Comparison of ENCODE assay signal across 8 cellular contexts in the genomic region with DNA sequence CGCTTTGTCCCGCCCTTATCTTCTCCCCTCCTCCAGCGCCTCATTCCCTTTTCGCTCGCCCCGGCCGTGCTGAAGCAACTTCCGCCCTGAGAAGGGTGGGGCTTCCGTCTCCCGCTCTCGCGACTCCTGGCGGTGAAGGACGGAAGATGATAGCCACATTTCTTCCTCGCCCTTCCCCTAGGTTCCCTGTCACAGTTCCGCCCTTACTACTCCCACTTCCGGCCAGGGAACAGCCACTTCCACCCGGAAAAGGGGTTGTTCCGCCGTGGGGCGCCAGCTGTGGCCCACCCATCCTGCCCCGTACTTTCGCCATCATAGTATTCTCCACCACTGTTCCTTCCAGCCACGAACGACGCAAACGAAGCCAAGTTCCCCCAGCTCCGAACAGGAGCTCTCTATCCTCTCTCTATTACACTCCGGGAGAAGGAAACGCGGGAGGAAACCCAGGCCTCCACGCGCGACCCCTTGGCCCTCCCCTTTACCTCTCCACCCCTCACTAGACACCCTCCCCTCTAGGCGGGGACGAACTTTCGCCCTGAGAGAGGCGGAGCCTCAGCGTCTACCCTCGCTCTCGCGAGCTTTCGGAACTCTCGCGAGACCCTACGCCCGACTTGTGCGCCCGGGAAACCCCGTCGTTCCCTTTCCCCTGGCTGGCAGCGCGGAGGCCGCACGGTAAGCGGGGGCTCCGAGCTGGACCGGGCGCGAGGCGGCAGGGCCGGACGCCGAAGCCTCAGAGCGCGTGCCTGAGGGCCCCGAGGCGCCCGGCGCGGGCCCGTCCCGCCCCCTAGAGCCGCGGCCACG. TPM values are rescaled to one million over a fixed set of nuclear protein-coding genes. Genes with fewer than 3 reads are reported as not detected.
DNase-seq lines count a peak whose midpoint lies in the region; ATAC-seq and FAIRE-seq lines count a peak whose summit lies in the region.

TSS of gene RPS19 (plus strand) at position 638 of the 801 bp plus-strand sequence. CDS start 520 bp downstream, outside the sequence.

- H3K79me2 ChIP-seq in Karpas-422 (ENCODE audit: low read length): peaks cover 44% of the 10 kb centered on the region

- H3K9me3 ChIP-seq in Karpas-422 (ENCODE audit: low read length) (no peaks in the 10 kb centered on the region), muscle layer of duodenum (ENCODE audit: control insufficient read depth in 1 of 2, low read length in 2 of 2) (no peaks in the 10 kb centered on the region)

- no peaks in the 10 kb centered on the region for H3K9me2 ChIP-seq in Karpas-422 (replicated peaks; ENCODE audit: insufficient read depth, low read length)

- FAIRE-seq in RCC 7860 (lab: Jason Lieb, UNC): peak; percentile 86

- H3K4me1 Mint-ChIP-seq in activated T-cell treated with anti-CD3 and anti-CD28 coated beads, Interleukin-2, amount 50 U/mL, for 72 hours (ENCODE audit: low read depth): peaks cover 47% of the 10 kb centered on the region

- peak within 1 kb of the TSS; percentile 91 to 99 for H3K4me3 Mint-ChIP-seq in activated T-cell treated with anti-CD3 and anti-CD28 coated beads, Interleukin-2, amount 50 U/mL, for 72 hours

- peak within 1 kb of the TSS; percentile 98 for H3K27ac Mint-ChIP-seq in activated T-cell treated with anti-CD3 and anti-CD28 coated beads, Interleukin-2, amount 50 U/mL, for 72 hours

- ATAC-seq in GM21825 (IDR thresholded peaks at IDR 0.05; ENCODE audit: unreplicated experiment): peak; percentile 75
- ATAC-seq in activated T-cell treated with anti-CD3 and anti-CD28 coated beads, Interleukin-2, amount 50 U/mL, for 72 hours (replicated peaks in 1 of 2): peak; percentile 89
- peak; percentile 95 for ATAC-seq in esophagus mucosa

- H3K36me3 ChIP-seq in Karpas-422 (ENCODE audit: insufficient read depth, low read length) (peaks cover 43% of the 10 kb centered on the region), muscle layer of duodenum (ENCODE audit: control insufficient read depth in 1 of 2, insufficient read depth in 2 of 2, low read length in 2 of 2) (peaks cover 33 to 38% of the 10 kb centered on the region in 2 donors)

- H4K20me1 ChIP-seq in Karpas-422 (ENCODE audit: insufficient read depth, low read depth, low read length): peaks cover 39% of the 10 kb centered on the region; the same call in 1 of the 2 replicates

- peaks cover 4% of the 10 kb centered on the region for H3K27me3 Mint-ChIP-seq in activated T-cell treated with anti-CD3 and anti-CD28 coated beads, Interleukin-2, amount 50 U/mL, for 72 hours (ENCODE audit: low read depth)

- DNase-seq in Daoy (ENCODE audit: low read depth) (peak; percentile 99), Karpas-422 (peak; percentile 100), RCC 7860 (ENCODE audit: low spot score) (peak; percentile 94)
- peak; percentile 98 for DNase-seq in activated T-cell treated with anti-CD3 and anti-CD28 coated beads, Interleukin-2, amount 50 U/mL, for 72 hours
- DNase-seq in stimulated activated CD8-positive, alpha-beta memory T cell treated with anti-CD3 and anti-CD28 coated beads, Interleukin-7, amount 100 ng/mL, for 4 hours (ENCODE audit: low read depth in 2 of 2): peak; percentile 95 to 97

- no peaks in the 10 kb centered on the region for H3K9me3 Mint-ChIP-seq in activated T-cell treated with anti-CD3 and anti-CD28 coated beads, Interleukin-2, amount 50 U/mL, for 72 hours

- peak within 1 kb of the TSS; percentile 92 for H2AFZ ChIP-seq in Karpas-422 (ENCODE audit: low read length)

- H3K27me3 ChIP-seq in Karpas-422 (ENCODE audit: low read length) (no peaks in the 10 kb centered on the region), muscle layer of duodenum (ENCODE audit: low read depth, low read length) (no peaks in the 10 kb centered on the region)

- H3K4me2 ChIP-seq in Karpas-422 (ENCODE audit: low read depth, low read length, poor library complexity, severe bottlenecking): peak within 1 kb of the TSS; percentile 81

- H3K4me3 ChIP-seq in Karpas-422 (ENCODE audit: low read length): peak within 1 kb of the TSS; percentile 96
- peak within 1 kb of the TSS; percentile 84 to 87 for H3K4me3 ChIP-seq in muscle layer of duodenum (ENCODE audit: low read depth in 1 of 2, low read length in 2 of 2)

- H3K36me3 Mint-ChIP-seq in activated T-cell treated with anti-CD3 and anti-CD28 coated beads, Interleukin-2, amount 50 U/mL, for 72 hours (ENCODE audit: insufficient read depth in 2 of 2): peaks cover 25 to 39% of the 10 kb centered on the region in 2 donors

- H3K4me1 ChIP-seq in Karpas-422 (ENCODE audit: low read length): peaks cover 43% of the 10 kb centered on the region
- peaks cover 22 to 32% of the 10 kb centered on the region in 2 donors for H3K4me1 ChIP-seq in muscle layer of duodenum (ENCODE audit: control insufficient read depth in 1 of 2, insufficient read depth in 2 of 2, low read length in 2 of 2)

- H3K9ac ChIP-seq in Karpas-422 (ENCODE audit: low read length): peak within 1 kb of the TSS; percentile 100

- H3K27ac ChIP-seq in Karpas-422 (ENCODE audit: low read length) (peak within 1 kb of the TSS; percentile 89), muscle layer of duodenum (ENCODE audit: low read length) (peak within 1 kb of the TSS; percentile 98)

RNA-seq across cellular contexts. Expression of gene RPS19, which starts in this region (rescaled TPM):
- 2,465 and 2,894 TPM in 2 replicates for total RNA-seq in Daoy (2014; rRNA removed; shearing (Covaris generic))
- 2,482 and 3,478 TPM in 2 replicates for total RNA-seq in Karpas-422 (2014; rRNA removed; shearing (Covaris generic); ENCODE audit: low replicate concordance)
- 1,000 to 10,000 TPM; 4,101 to 4,133 TPM for total RNA-seq in activated T-cell treated with anti-CD3 and anti-CD28 coated beads, Interleukin-2, amount 50 U/mL, for 72 hours
- total RNA-seq in esophagus mucosa: 2,011 TPM

Comparison
In these comparisons a context has a peak if more than half of its experiments do, and no peak if none do; other contexts are left out.
1. Peak in every context shown above with its lines: DNase-seq, ATAC-seq, H3K4me3 ChIP-seq and H3K27ac ChIP-seq.